ENCODE assay signal across 8 cellular contexts in genomic region chr13:50713849-50714248, GRCh38.
DNase-seq lines count a peak whose midpoint lies in the region; ATAC-seq and TF ChIP-seq lines count a peak whose summit lies in the region.

No MANE protein-coding gene starts in this region.

- peaks cover 0 to 4% (median 0%) of the 10 kb centered on the region in 7 donors for H3K9me3 Mint-ChIP-seq in CD14-positive monocyte

- no peaks in the 10 kb centered on the region for H3K36me3 ChIP-seq in brain microvascular endothelial cell (replicated peaks)
- no peaks in the 10 kb centered on the region for H3K36me3 ChIP-seq in osteoblast (ENCODE audit: insufficient read depth, low read length)

- H3K27me3 Mint-ChIP-seq in CD14-positive monocyte (ENCODE audit: low read depth in 3 of 3), result no peaks in the 10 kb centered on the region

- H3K4me3 Mint-ChIP-seq in CD14-positive monocyte, result peak overlapping the region; percentile 82 to 89

- no peaks in the 10 kb centered on the region for H3K9me3 ChIP-seq in osteoblast (ENCODE audit: low read depth, low read length)

- in situ Hi-C loops in brain microvascular endothelial cell (cut with HindIII; ENCODE audit: low pct_ligation_motif_present, low sequenced_read_pairs), result no loop called here

- ATAC-seq in GM19372 (IDR thresholded peaks at IDR 0.05; ENCODE audit: low read depth, unreplicated experiment), result peak; percentile 57
- ATAC-seq in HG02973 (IDR thresholded peaks at IDR 0.05; ENCODE audit: unreplicated experiment), result no peak

- H3K27ac Mint-ChIP-seq in CD14-positive monocyte, result peak overlapping the region; percentile 94 to 99 (median 98)

- H3K27me3 ChIP-seq in brain microvascular endothelial cell (replicated peaks) (no peaks in the 10 kb centered on the region), osteoblast (ENCODE audit: insufficient read depth, low read length) (no peaks in the 10 kb centered on the region)

- peak overlapping the region; percentile 4 for H3K4me2 ChIP-seq in osteoblast (ENCODE audit: insufficient read depth, low read length)

- H3K4me1 Mint-ChIP-seq in CD14-positive monocyte, result peaks cover 73% of the 10 kb centered on the region

- peak overlapping the region; percentile 20 for H2AFZ ChIP-seq in osteoblast (ENCODE audit: low read length)

- DNase-seq in CD14-positive monocyte (ENCODE audit: low spot score) (peak; percentile 65), M059J (ENCODE audit: low read depth) (peak; percentile 92), brain microvascular endothelial cell (peak; percentile 82), osteoblast (ENCODE audit: insufficient read length, low spot score, missing footprints) (peak; percentile 62), NCI-H2227 (lab: John Stamatoyannopoulos, UW; ENCODE audit: unreplicated experiment) (no peak), DMS153 (lab: John Stamatoyannopoulos, UW) (no peak)

- H3K4me1 ChIP-seq in osteoblast (ENCODE audit: insufficient read depth, low read length), result peaks cover 12% of the 10 kb centered on the region

- H3K4me3 ChIP-seq in brain microvascular endothelial cell (ENCODE audit: low read depth, low read length) (no peak overlapping the region), osteoblast (ENCODE audit: insufficient read depth, low read length) (no peak overlapping the region)

- no peaks in the 10 kb centered on the region for H3K79me2 ChIP-seq in osteoblast (ENCODE audit: insufficient read depth, low read length)

- no peaks in the 10 kb centered on the region for H4K20me1 ChIP-seq in osteoblast (ENCODE audit: insufficient read depth, low read length)

- peaks cover 7 to 15% of the 10 kb centered on the region in 2 donors for H3K36me3 Mint-ChIP-seq in CD14-positive monocyte

- TF ChIP-seq CTCF in CD14-positive monocyte (IDR thresholded peaks at IDR 0.05) (no peak), brain microvascular endothelial cell (IDR thresholded peaks at IDR 0.05; ENCODE audit: low read depth, low read length, missing control alignments) (no peak), osteoblast (IDR thresholded peaks at IDR 0.05; ENCODE audit: extremely low read depth, low read depth, low read length) (no peak)

- no peak overlapping the region for H3K27ac ChIP-seq in brain microvascular endothelial cell
- H3K27ac ChIP-seq in osteoblast (ENCODE audit: low read depth, low read length), result no peak overlapping the region

- intact Hi-C loops in CD14-positive monocyte (cut with micrococcal nuclease), result loop anchor here (5.0 to 10.0 kb wide), 4 partner anchors 77 to 201 kb away; no protein-coding TSS in a partner anchor

Comparison
In these comparisons a context has a peak if more than half of its experiments do, and no peak if none do; other contexts are left out.
1. DNase-seq: peak in CD14-positive monocyte (single experiment), M059J (single experiment), brain microvascular endothelial cell (single experiment) and osteoblast (single experiment); none in NCI-H2227 (single experiment) and DMS153 (single experiment).